In genomic region chr18:63819780-63820179, GRCh38 we compare ENCODE assay signal across 21 cellular contexts. TPM values are rescaled to one million over a fixed set of nuclear protein-coding genes. Genes with fewer than 3 reads are reported as not detected.
DNase-seq lines count a peak whose midpoint lies in the region; TF ChIP-seq lines count a peak whose summit lies in the region.
"Had no signal": no experiment of that assay in that cellular context is flagged by ENCODE, and none has a peak within 500 bp of the region (broad histone marks: within the 10 kb centered on the region; RNA-seq: fewer than 3 reads in every experiment).

No MANE protein-coding gene starts in this region.

- POLR2A ChIA-PET in SK-N-SH (lab: Yijun Ruan, JAX) (no interaction called here), RWPE1 (lab: Yijun Ruan, JAX; ENCODE audit: low non-redundant PET) (no interaction called here)

- no peaks in the 10 kb centered on the region for H3K9me3 ChIP-seq in SK-N-SH
- no peaks in the 10 kb centered on the region for H3K9me3 ChIP-seq in Karpas-422 (ENCODE audit: low read length)
- H3K9me3 ChIP-seq: SJCRH30 had no signal

- CTCF ChIA-PET in SK-N-SH (lab: Yijun Ruan, JAX), result no interaction called here
- CTCF ChIA-PET in RWPE1 (lab: Yijun Ruan, JAX), result no interaction called here

- peaks cover 6 to 7% of the 10 kb centered on the region in 2 experiments; a peak in 2 of 4 replicates for H3K4me1 ChIP-seq in SK-N-SH (ENCODE audit: control insufficient read depth in 1 of 2, insufficient read depth in 2 of 2, low read depth in 1 of 2, low read length in 1 of 2)
- no peaks in the 10 kb centered on the region for H3K4me1 ChIP-seq in Karpas-422 (ENCODE audit: low read length)
- H3K4me1 ChIP-seq: BLaER1 treated with 17β-estradiol and CSF1 and Interleukin-3, amounts not matched to agents 10 nM and 100 nM; SJCRH30 had no signal

- H3K4me2 ChIP-seq in SK-N-SH, result no peak overlapping the region
- H3K4me2 ChIP-seq in Karpas-422 (ENCODE audit: low read depth, low read length, poor library complexity, severe bottlenecking), result no peak overlapping the region
- H3K4me2 ChIP-seq: BLaER1 treated with 17β-estradiol and CSF1 and Interleukin-3, amounts not matched to agents 10 nM and 100 nM; GM23338 had no signal

- no peak overlapping the region for H3K4me3 ChIP-seq in SK-N-SH (ENCODE audit: low read depth in 2 of 2, low read length in 1 of 2)
- no peak overlapping the region for H3K4me3 ChIP-seq in Karpas-422 (ENCODE audit: low read length)
- H3K4me3 ChIP-seq: BLaER1 treated with 17β-estradiol and CSF1 and Interleukin-3, amounts not matched to agents 10 nM and 100 nM; GM23338; SJCRH30 had no signal

- H3F3A ChIP-seq in SK-N-SH (replicated peaks; ENCODE audit: insufficient read depth), result peaks cover 9% of the 10 kb centered on the region

- H2AFZ ChIP-seq in SK-N-SH (ENCODE audit: low read depth) (0 out of 2 replicates have a peak overlapping the region, but pooled peaks have one; percentile 6), Karpas-422 (ENCODE audit: low read length) (no peak overlapping the region)
- H2AFZ ChIP-seq: GM23338 had no signal

- H3K27me3 ChIP-seq in SK-N-SH (ENCODE audit: insufficient read depth) (no peaks in the 10 kb centered on the region), Karpas-422 (ENCODE audit: low read length) (no peaks in the 10 kb centered on the region)
- H3K27me3 ChIP-seq: BLaER1 treated with 17β-estradiol and CSF1 and Interleukin-3, amounts not matched to agents 10 nM and 100 nM; SJCRH30 had no signal

- H3K9ac ChIP-seq in SK-N-SH, result no peak overlapping the region
- H3K9ac ChIP-seq in Karpas-422 (ENCODE audit: low read length), result no peak overlapping the region
- H3K9ac ChIP-seq: BLaER1 treated with 17β-estradiol and CSF1 and Interleukin-3, amounts not matched to agents 10 nM and 100 nM had no signal

- DNase-seq in EL (peak; percentile 32), SK-N-SH (no peak), left kidney (ENCODE audit: low read depth, low spot score) (peak; percentile 10), Karpas-422 (no peak), RWPE1 (ENCODE audit: low spot score) (no peak), ecto neural progenitor cell (ENCODE audit: low spot score) (no peak), kidney glomerular epithelial cell (lab: John Stamatoyannopoulos, UW) (no peak)
- DNase-seq: CD8-positive, alpha-beta memory T cell; DND-41; MV-4-11; NCI-H1417; NCI-H2029; NCI-H2171; NCI-H446; NCI-H69; NK-92 treated with Interleukin-12 subunit alpha and Interleukin-12 subunit beta, amount 100 ng/mL, for 24 hours; OCI-M1; SJCRH30 had no signal

- H3K9me2 ChIP-seq in SK-N-SH (no peaks in the 10 kb centered on the region), Karpas-422 (replicated peaks; ENCODE audit: insufficient read depth, low read length) (no peaks in the 10 kb centered on the region)

- 28% methylated on average over 2 of the region's 2 CpGs for WGBS in SK-N-SH (ENCODE audit: low lambda C conversion rate)

- H3K27ac ChIP-seq in SK-N-SH (ENCODE audit: low read depth in 2 of 2, low read length in 1 of 2) (peak overlapping the region in 1 of 2 experiments; percentile 89; a peak in 1 of 4 replicates), Karpas-422 (ENCODE audit: low read length) (no peak overlapping the region), RWPE1 (no peak overlapping the region)
- H3K27ac ChIP-seq: BLaER1 treated with 17β-estradiol and CSF1 and Interleukin-3, amounts not matched to agents 10 nM and 100 nM; HL-60; SJCRH30 had no signal

- TF ChIP-seq RAD21 in SK-N-SH (IDR thresholded peaks at IDR 0.05; ENCODE audit: low read length), result no peak

- H4K20me1 ChIP-seq in SK-N-SH (ENCODE audit: insufficient read depth) (no peaks in the 10 kb centered on the region), Karpas-422 (ENCODE audit: insufficient read depth, low read depth, low read length) (no peaks in the 10 kb centered on the region)
- H4K20me1 ChIP-seq: BLaER1 treated with 17β-estradiol and CSF1 and Interleukin-3, amounts not matched to agents 10 nM and 100 nM had no signal

- H3K36me3 ChIP-seq in SK-N-SH (replicated peaks in 1 of 2; ENCODE audit: control insufficient read depth in 1 of 2, insufficient read depth in 2 of 2, low read length in 1 of 2) (no peaks in the 10 kb centered on the region), Karpas-422 (ENCODE audit: insufficient read depth, low read length) (no peaks in the 10 kb centered on the region)
- H3K36me3 ChIP-seq: BLaER1 treated with 17β-estradiol and CSF1 and Interleukin-3, amounts not matched to agents 10 nM and 100 nM; SJCRH30 had no signal

- TF ChIP-seq CTCF in SK-N-SH (IDR thresholded peaks at IDR 0.05) (no peak), RWPE1 (conservative IDR thresholded peaks at IDR 0.05; ENCODE audit: low read depth) (no peak)

- H3K79me2 ChIP-seq in SK-N-SH (ENCODE audit: insufficient read depth), result no peaks in the 10 kb centered on the region
- H3K79me2 ChIP-seq in Karpas-422 (ENCODE audit: low read length), result no peaks in the 10 kb centered on the region

- TF ChIP-seq EP300 in SK-N-SH (IDR thresholded peaks at IDR 0.05; ENCODE audit: borderline replicate concordance in 1 of 2, low read depth in 1 of 2, low read length in 1 of 2), result no peak

TF ChIP-seq in SK-N-SH, 30 proteins besides CTCF, POLR2A, EP300 and RAD21 (continues in another document):
- no peak for TF ChIP-seq USF2 (IDR thresholded peaks at IDR 0.05; ENCODE audit: borderline replicate concordance, low read depth, low read length)
- no peak for TF ChIP-seq MEF2A (IDR thresholded peaks at IDR 0.05; ENCODE audit: borderline replicate concordance, low read depth)
- TF ChIP-seq PBX3 (IDR thresholded peaks at IDR 0.05), result peak; percentile 61; the same call in 1 of the 2 replicates
- no peak for TF ChIP-seq GABPA (IDR thresholded peaks at IDR 0.05; ENCODE audit: low read depth)
- no peak for TF ChIP-seq ELF1 (IDR thresholded peaks at IDR 0.05)
- peak; percentile 26; the same call in 1 of the 2 replicates for TF ChIP-seq NFIC (IDR thresholded peaks at IDR 0.05; ENCODE audit: borderline replicate concordance)
- no peak for TF ChIP-seq RCOR1 (IDR thresholded peaks at IDR 0.05; ENCODE audit: low read length)
- TF ChIP-seq REST (IDR thresholded peaks at IDR 0.05; ENCODE audit: low read depth, low read length), result no peak
- TF ChIP-seq GATA2 (CRISPR knock-in tag; IDR thresholded peaks at IDR 0.05), result no peak

RNA-seq across cellular contexts. Expression of gene SERPINB7, which starts 44.6 kb away (rescaled TPM):
- polyA plus RNA-seq in SK-N-SH (2012; rRNA removed), result 99.5 and 170 TPM in 2 replicates
- 173 and 183 TPM in 2 replicates for polyA plus RNA-seq in SK-N-SH (2012; cell fraction: cytosol; rRNA removed)
- polyA plus RNA-seq in SK-N-SH (2012; cell fraction: nucleus; rRNA removed), result 26.3 and 90.4 TPM in 2 replicates
- total RNA-seq in Karpas-422 (2014; rRNA removed; shearing (Covaris generic); ENCODE audit: low replicate concordance), result 2.8 TPM in 1 of 2 replicates, not detected in the other
- total RNA-seq: CD8-positive, alpha-beta memory T cell; GM23338; SJCRH30 had no signal
- polyA plus RNA-seq: CD8-positive, alpha-beta memory T cell; GM23338 had no signal

Comparison
In these comparisons a context has a peak if more than half of its experiments do, and no peak if none do; other contexts are left out.
1. DNase-seq: peak in EL (single experiment) and left kidney (single experiment); none in SK-N-SH (single experiment), Karpas-422 (single experiment), RWPE1 (single experiment), ecto neural progenitor cell (single experiment) and kidney glomerular epithelial cell (single experiment).